In genomic region chr12:101939856-101940265, GRCh38 we compare ENCODE assay signal across 8 cellular contexts.
A peak's percentile ranks its signal among the peaks of the same experiment; 100 is the strongest.
DNase-seq lines count a peak whose midpoint lies in the region; ATAC-seq, FAIRE-seq and TF ChIP-seq lines count a peak whose summit lies in the region.

No MANE protein-coding gene starts in this region.

- no TSS peak for BruUV-seq in GM12878 (replicated peaks; lab: Mats Ljungman, UMichigan)

- H3K36me3 ChIP-seq in GM12878 (ENCODE audit: control insufficient read depth in 2 of 2, insufficient read depth in 2 of 2, low read length in 1 of 2): peaks cover 4 to 25% of the 10 kb centered on the region in 2 experiments

- ATAC-seq in GM19035 (IDR thresholded peaks at IDR 0.05; ENCODE audit: unreplicated experiment) (peak; percentile 31), GM12878 (peak; percentile 32), HG03442 (IDR thresholded peaks at IDR 0.05; ENCODE audit: unreplicated experiment) (no peak)

- peak; percentile 59 for FAIRE-seq in GM12878 (lab: Jason Lieb, UNC)

- POLR2A ChIA-PET in GM12878 (lab: Charles Lee): interaction anchor here (0.9 kb wide), 1 partner anchor 543 kb away, joined by 3 read pairs; no protein-coding TSS in a partner anchor

- H3K9ac ChIP-seq in GM12878 (ENCODE audit: control insufficient read depth, insufficient read depth, low read length): no peak overlapping the region

- no peaks in the 10 kb centered on the region for H3K27me3 ChIP-seq in GM12878 (replicated peaks in 1 of 2; ENCODE audit: control insufficient read depth in 2 of 2, insufficient read depth in 2 of 2, low read length in 1 of 2)

- SMC1A ChIA-PET in GM12878 (lab: Charles Lee; ENCODE audit: uncharacterized antibody, unreplicated experiment): interaction anchor here (0.8 to 10.7 kb wide), 22 partner anchors 8 to 1609 kb away, joined by 3 to 98 read pairs (median 5); no protein-coding TSS in a partner anchor

- WGBS in GM12878 (ENCODE audit: insufficient coverage, insufficient replicate concordance, low lambda C conversion rate, missing lambda C conversion rate): 0% methylated on average over 3 of the region's 3 CpGs

- H4K20me1 ChIP-seq in GM12878 (ENCODE audit: control insufficient read depth, insufficient read depth): no peaks in the 10 kb centered on the region

- peak overlapping the region; percentile 62 for H3K27ac ChIP-seq in GM12878 (ENCODE audit: control insufficient read depth, insufficient read depth)

- no peak overlapping the region; the same call in 1 of the 2 replicates for H2AFZ ChIP-seq in GM12878 (ENCODE audit: control insufficient read depth, low read depth, low read length)

- TF ChIP-seq POLR2A in GM12878 (IDR thresholded peaks at IDR 0.05; ENCODE audit: low read depth, low read length): no peak

- RAD21 ChIA-PET in GM12878 (lab: Charles Lee; ENCODE audit: unreplicated experiment): interaction anchor here (0.8 to 7.0 kb wide), 20 partner anchors 8 to 872 kb away, joined by 3 to 36 read pairs (median 4); partner anchors contain the start of gene WASHC3

- H3K79me2 ChIP-seq in GM12878 (ENCODE audit: control insufficient read depth, insufficient read depth, low read length): peaks cover 75% of the 10 kb centered on the region

- no peak overlapping the region; the same call in 1 of the 2 replicates for H3K4me2 ChIP-seq in GM12878 (ENCODE audit: control insufficient read depth, insufficient read depth)

- TF ChIP-seq EP300 in GM12878 (IDR thresholded peaks at IDR 0.05; ENCODE audit: borderline replicate concordance in 1 of 2, control insufficient read depth in 1 of 2, low read depth in 2 of 2, low read length in 2 of 2): no peak

- peak; percentile 58 for DNase-seq in AG09309 (ENCODE audit: low read depth)
- peak; percentile 46 to 81 (median 65) for DNase-seq in NCI-H1417 (lab: John Stamatoyannopoulos, UW)
- peak in 4 of 5 donors; percentile 8 to 69 (median 22) for DNase-seq in T-helper 1 cell
- DNase-seq in GM12878 (ENCODE audit: low read depth, low spot score): no peak
- peak; percentile 75 for DNase-seq in iPS-NIHi11 (ENCODE audit: low spot score)
- DNase-seq in stimulated activated CD4-positive, alpha-beta T cell treated with anti-CD3 and anti-CD28 coated beads, Interleukin-12 subunit alpha, Interleukin-12 subunit beta, amount 100 ng/mL, for 4 hours: peak; percentile 19

- TF ChIP-seq CTCF in AG09309 (IDR thresholded peaks at IDR 0.05; ENCODE audit: control insufficient read depth, insufficient read depth, low read depth, low read length, missing control alignments) (peak; percentile 84), GM12878 (IDR thresholded peaks at IDR 0.05 in 2 of 3, conservative IDR thresholded peaks at IDR 0.05 in 1 of 3; ENCODE audit: control insufficient read depth in 2 of 3, extremely low read depth in 1 of 3, insufficient read depth in 1 of 3, low read depth in 3 of 3, low read length in 3 of 3) (peak; percentile 69 to 80 (median 70))

- CTCF ChIA-PET in GM12878 (lab: Yijun Ruan, JAX): interaction anchor here (0.6 to 7.9 kb wide), 36 partner anchors 8 to 872 kb away, joined by 3 to 72 read pairs (median 4); partner anchors contain the start of gene WASHC3

- intact Hi-C loops in GM12878 (cut with micrococcal nuclease; ENCODE audit: unreplicated experiment): loop anchor here (2.0 to 10.0 kb wide), 6 partner anchors 72 to 832 kb away; partner anchors contain the start of gene WASHC3

- TF ChIP-seq RAD21 in GM12878 (IDR thresholded peaks at IDR 0.05; ENCODE audit: insufficient read depth, low read depth, low read length): peak; percentile 97

- H3K4me1 ChIP-seq in GM12878 (ENCODE audit: control insufficient read depth, insufficient read depth, low read length): peaks cover 73% of the 10 kb centered on the region

- in situ Hi-C loops in GM12878 (cut with MboI): loop anchor here (10.0 to 25.0 kb wide), 3 partner anchors 795 to 1597 kb away; no protein-coding TSS in a partner anchor

- no peaks in the 10 kb centered on the region; the same call in 2 of the 3 replicates for H3K9me3 ChIP-seq in GM12878 (replicated peaks; ENCODE audit: control insufficient read depth, insufficient read depth, low read length)

- no peak overlapping the region for H3K4me3 ChIP-seq in AG09309 (ENCODE audit: control insufficient read depth, low read depth, low read length)
- H3K4me3 ChIP-seq in GM12878: no peak overlapping the region

TF ChIP-seq in GM12878, 131 proteins besides CTCF, POLR2A, EP300 and RAD21 (continues in another document):
- TF ChIP-seq KDM1A (IDR thresholded peaks at IDR 0.05; ENCODE audit: borderline replicate concordance): no peak
- peak; percentile 73 for TF ChIP-seq ATF7 (IDR thresholded peaks at IDR 0.05; ENCODE audit: low read depth)
- no peak for TF ChIP-seq NBN (IDR thresholded peaks at IDR 0.05)
- no peak for TF ChIP-seq MYC (IDR thresholded peaks at IDR 0.05; ENCODE audit: insufficient read depth, insufficient read length, insufficient replicate concordance, low read length, severe bottlenecking)
- no peak for TF ChIP-seq CHD4 (IDR thresholded peaks at IDR 0.05)
- no peak for TF ChIP-seq CHD2 (IDR thresholded peaks at IDR 0.05; ENCODE audit: borderline replicate concordance, low read depth, low read length)
- TF ChIP-seq RB1 (IDR thresholded peaks at IDR 0.05; ENCODE audit: borderline replicate concordance): no peak
- no peak for TF ChIP-seq NRF1 (conservative IDR thresholded peaks at IDR 0.05; ENCODE audit: low read depth, low read length)
- no peak for TF ChIP-seq IRF5 (IDR thresholded peaks at IDR 0.05; ENCODE audit: borderline replicate concordance)
- TF ChIP-seq BCL11A (IDR thresholded peaks at IDR 0.05; ENCODE audit: low read depth, low read length): no peak
- no peak for TF ChIP-seq GATAD2B (conservative IDR thresholded peaks at IDR 0.05; ENCODE audit: low read depth)
- no peak for TF ChIP-seq LARP7 (IDR thresholded peaks at IDR 0.05)
- no peak for TF ChIP-seq NR2C1 (IDR thresholded peaks at IDR 0.05)
- no peak for TF ChIP-seq TBL1XR1 (IDR thresholded peaks at IDR 0.05; ENCODE audit: low read depth, low read length)
- no peak for TF ChIP-seq TCF3 (IDR thresholded peaks at IDR 0.05; ENCODE audit: borderline replicate concordance, insufficient read depth, low read depth, low read length)
- peak; percentile 64 for TF ChIP-seq FOXM1 (IDR thresholded peaks at IDR 0.05; ENCODE audit: low read depth, low read length)
- TF ChIP-seq PML (IDR thresholded peaks at IDR 0.05; ENCODE audit: low read length): no peak
- no peak for TF ChIP-seq MYB (IDR thresholded peaks at IDR 0.05; ENCODE audit: borderline replicate concordance, low read depth, low read length)
- no peak; the same call in 1 of the 2 replicates for TF ChIP-seq CHD1 (IDR thresholded peaks at IDR 0.05; ENCODE audit: low read depth, low read length)
- TF ChIP-seq ZBTB11 (CRISPR knock-in tag; IDR thresholded peaks at IDR 0.05): no peak
- TF ChIP-seq BMI1 (IDR thresholded peaks at IDR 0.05; ENCODE audit: borderline replicate concordance): no peak
- TF ChIP-seq SUZ12 (IDR thresholded peaks at IDR 0.05; ENCODE audit: unreplicated experiment): no peak
- no peak for TF ChIP-seq HDAC6 (IDR thresholded peaks at IDR 0.05; ENCODE audit: unreplicated experiment)
